ENCODE assay signal across 9 cellular contexts in genomic region chr1:64895500-64895899, GRCh38.
A peak's percentile ranks its signal among the peaks of the same experiment; 100 is the strongest.
DNase-seq lines count a peak whose midpoint lies in the region; ATAC-seq and TF ChIP-seq lines count a peak whose summit lies in the region.
"Had no signal": no experiment of that assay in that cellular context is flagged by ENCODE, and none has a peak within 500 bp of the region (broad histone marks: within the 10 kb centered on the region; RNA-seq: fewer than 3 reads in every experiment).

No MANE protein-coding gene starts in this region.

- peaks cover 80 to 98% (median 94%) of the 10 kb centered on the region in 6 donors for H3K4me1 ChIP-seq in spleen

- intact Hi-C loops in spleen (cut with DNase I; ENCODE audit: low total_unique reads) (no loop called here), Right ventricle myocardium superior (cut with DNase I) (no loop called here)

- H3K36me3 ChIP-seq in spleen = no peaks in the 10 kb centered on the region

- ATAC-seq in HG02870 (IDR thresholded peaks at IDR 0.05; ENCODE audit: unreplicated experiment) = peak; percentile 85
- peak; percentile 81 for ATAC-seq in stimulated activated memory B cell treated with anti-CD40 and anti-IgM and Interleukin-4, amounts not matched to agents 10 μg/mL and 1 μg/mL and 100 μg/mL, for 72 hours
- no peak for ATAC-seq in Right ventricle myocardium superior (ENCODE audit: poor library complexity)

- no peaks in the 10 kb centered on the region for H3K36me3 Mint-ChIP-seq in activated T-cell treated with anti-CD3 and anti-CD28 coated beads, Interleukin-2, amount 50 U/mL, for 24 hours (ENCODE audit: low read depth)
- H3K36me3 Mint-ChIP-seq in stimulated activated memory B cell treated with anti-CD40 and anti-IgM and Interleukin-4, amounts not matched to agents 10 μg/mL and 1 μg/mL and 100 μg/mL, for 72 hours = no peaks in the 10 kb centered on the region

- H3K4me3 ChIP-seq in spleen = no peak overlapping the region

- peak overlapping the region; percentile 65 for H3K27ac Mint-ChIP-seq in activated T-cell treated with anti-CD3 and anti-CD28 coated beads, Interleukin-2, amount 50 U/mL, for 24 hours
- H3K27ac Mint-ChIP-seq in stimulated activated memory B cell treated with anti-CD40 and anti-IgM and Interleukin-4, amounts not matched to agents 10 μg/mL and 1 μg/mL and 100 μg/mL, for 72 hours = peak overlapping the region; percentile 18

- no peaks in the 10 kb centered on the region for H3K9me3 Mint-ChIP-seq in activated T-cell treated with anti-CD3 and anti-CD28 coated beads, Interleukin-2, amount 50 U/mL, for 24 hours
- no peaks in the 10 kb centered on the region for H3K9me3 Mint-ChIP-seq in stimulated activated memory B cell treated with anti-CD40 and anti-IgM and Interleukin-4, amounts not matched to agents 10 μg/mL and 1 μg/mL and 100 μg/mL, for 72 hours

- WGBS in spleen, 5 donors = 40 to 55% (median 45%) methylated on average over 2 of the region's 2 CpGs

- no peaks in the 10 kb centered on the region for H3K27me3 ChIP-seq in spleen (replicated peaks in 1 of 7)

- peak overlapping the region in 2 of 8 donors; percentile 25 to 53 for H3K27ac ChIP-seq in spleen
- H3K27ac ChIP-seq: VCaP had no signal

- no peak overlapping the region for H3K4me3 Mint-ChIP-seq in activated T-cell treated with anti-CD3 and anti-CD28 coated beads, Interleukin-2, amount 50 U/mL, for 24 hours
- H3K4me3 Mint-ChIP-seq in stimulated activated memory B cell treated with anti-CD40 and anti-IgM and Interleukin-4, amounts not matched to agents 10 μg/mL and 1 μg/mL and 100 μg/mL, for 72 hours = peak overlapping the region; percentile 5

- no peaks in the 10 kb centered on the region for H3K27me3 Mint-ChIP-seq in activated T-cell treated with anti-CD3 and anti-CD28 coated beads, Interleukin-2, amount 50 U/mL, for 24 hours
- no peaks in the 10 kb centered on the region for H3K27me3 Mint-ChIP-seq in stimulated activated memory B cell treated with anti-CD40 and anti-IgM and Interleukin-4, amounts not matched to agents 10 μg/mL and 1 μg/mL and 100 μg/mL, for 72 hours

- no peaks in the 10 kb centered on the region for H3K9me3 ChIP-seq in spleen

- no peak for TF ChIP-seq CTCF in spleen (IDR thresholded peaks at IDR 0.05 in 8 of 11, conservative IDR thresholded peaks at IDR 0.05 in 3 of 11)

- DNase-seq in activated T-cell treated with anti-CD3 and anti-CD28 coated beads, Interleukin-2, amount 50 U/mL, for 24 hours = no peak
- DNase-seq in activated T-cell treated with anti-CD3 and anti-CD28 coated beads, Interleukin-2, amount 50 U/mL, for 1 hour = no peak
- peak; percentile 66 to 98 for DNase-seq in NOMO-1 (lab: John Stamatoyannopoulos, UW; ENCODE audit: unreplicated experiment in 2 of 2)
- no peak for DNase-seq in spleen
- DNase-seq in Right ventricle myocardium superior = no peak
- DNase-seq in mesenteric fat pad (ENCODE audit: low spot score) = no peak

- peaks cover 96% of the 10 kb centered on the region for H3K4me1 Mint-ChIP-seq in activated T-cell treated with anti-CD3 and anti-CD28 coated beads, Interleukin-2, amount 50 U/mL, for 24 hours (ENCODE audit: low read depth)
- peaks cover 96% of the 10 kb centered on the region for H3K4me1 Mint-ChIP-seq in stimulated activated memory B cell treated with anti-CD40 and anti-IgM and Interleukin-4, amounts not matched to agents 10 μg/mL and 1 μg/mL and 100 μg/mL, for 72 hours

- TF ChIP-seq POLR2A in spleen (IDR thresholded peaks at IDR 0.05) = no peak

Comparison
In these comparisons a context has a peak if more than half of its experiments do, and no peak if none do; other contexts are left out.
1. DNase-seq: peak in NOMO-1 (2 of 2); none in activated T-cell treated with anti-CD3 and anti-CD28 coated beads, Interleukin-2, amount 50 U/mL, for 24 hours (single experiment), activated T-cell treated with anti-CD3 and anti-CD28 coated beads, Interleukin-2, amount 50 U/mL, for 1 hour (single experiment), spleen (single experiment), Right ventricle myocardium superior (single experiment) and mesenteric fat pad (single experiment).